Comparison of ENCODE assay signal across 1 cellular context in genomic region chr19:1243768-1244692, GRCh38.
A peak's percentile ranks its signal among the peaks of the same experiment; 100 is the strongest.
TF ChIP-seq lines count a peak whose summit lies in the region.

No MANE protein-coding gene starts in this region.

TF ChIP-seq in K562, 482 proteins besides CTCF, POLR2A, EP300 and RAD21 (continued from another document):
- TF ChIP-seq JUN (IDR thresholded peaks at IDR 0.05; ENCODE audit: borderline replicate concordance, low read depth, low read length) (peak; percentile 39; the same call in 1 of the 2 replicates), JUN (CRISPR knock-in tag; IDR thresholded peaks at IDR 0.05; ENCODE audit: borderline replicate concordance) (no peak), ARID3A (IDR thresholded peaks at IDR 0.05; ENCODE audit: borderline replicate concordance, low read depth, low read length) (no peak), FOXA3 (CRISPR knock-in tag; conservative IDR thresholded peaks at IDR 0.05 in 1 of 2, IDR thresholded peaks at IDR 0.05 in 1 of 2) (peak in 1 of 2 experiments; percentile 56; a peak in 1 of 4 replicates), C11orf30 (IDR thresholded peaks at IDR 0.05; ENCODE audit: low read depth) (no peak), NFIC (IDR thresholded peaks at IDR 0.05) (peak; percentile 66), RUNX1 (IDR thresholded peaks at IDR 0.05; ENCODE audit: low read depth) (no peak), NR2F6 (CRISPR knock-in tag; IDR thresholded peaks at IDR 0.05) (no peak), ZNF143 (CRISPR knock-in tag; IDR thresholded peaks at IDR 0.05) (peak; percentile 35; the same call in 1 of the 2 replicates), MEF2A (IDR thresholded peaks at IDR 0.05; ENCODE audit: control insufficient read depth, low read depth, low read length) (no peak), U2AF2 (optimal IDR thresholded peaks at IDR 0.05; ENCODE audit: low read depth, low read length) (no peak), GTF2B (IDR thresholded peaks at IDR 0.05; ENCODE audit: extremely low read depth, insufficient read length) (no peak), ZC3H11A (IDR thresholded peaks at IDR 0.05; ENCODE audit: low read depth, low read length) (no peak)
- TF ChIP-seq, protein P1, sequence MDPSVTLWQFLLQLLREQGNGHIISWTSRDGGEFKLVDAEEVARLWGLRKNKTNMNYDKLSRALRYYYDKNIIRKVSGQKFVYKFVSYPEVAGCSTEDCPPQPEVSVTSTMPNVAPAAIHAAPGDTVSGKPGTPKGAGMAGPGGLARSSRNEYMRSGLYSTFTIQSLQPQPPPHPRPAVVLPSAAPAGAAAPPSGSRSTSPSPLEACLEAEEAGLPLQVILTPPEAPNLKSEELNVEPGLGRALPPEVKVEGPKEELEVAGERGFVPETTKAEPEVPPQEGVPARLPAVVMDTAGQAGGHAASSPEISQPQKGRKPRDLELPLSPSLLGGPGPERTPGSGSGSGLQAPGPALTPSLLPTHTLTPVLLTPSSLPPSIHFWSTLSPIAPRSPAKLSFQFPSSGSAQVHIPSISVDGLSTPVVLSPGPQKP (CRISPR knock-in tag; IDR thresholded peaks at IDR 0.05): no peak
